ENCODE assay signal across 17 cellular contexts in genomic region chr22:30880847-30881246, GRCh38.
"Had no signal": no experiment of that assay in that cellular context is flagged by ENCODE, and none has a peak within 500 bp of the region (broad histone marks: within the 10 kb centered on the region; RNA-seq: fewer than 3 reads in every experiment).

No MANE protein-coding gene starts in this region.

- H3K27me3 Mint-ChIP-seq: activated naive CD4-positive, alpha-beta T cell treated with anti-CD3 and anti-CD28 coated beads, Interleukin-2, amount 50 U/mL, for 24 hours; dendritic cell treated with granulocyte-macrophage colony-stimulating factor and Interleukin-4, amounts not matched to agents 40 ng/mL and 50 ng/mL, for 4 days; type B pancreatic cell had no signal

- H3K27me3 ChIP-seq: breast epithelium, esophagus squamous epithelium, right lobe of liver, testis had no signal

- ATAC-seq: activated T-cell treated with anti-CD3 and anti-CD28 coated beads, Interleukin-2, amount 50 U/mL, for 72 hours; left colon; psoas muscle; stimulated activated memory B cell treated with anti-CD40 and anti-IgM and Interleukin-4, amounts not matched to agents 10 μg/mL and 1 μg/mL and 100 μg/mL, for 72 hours had no signal

- H3K4me3 Mint-ChIP-seq: activated naive CD4-positive, alpha-beta T cell treated with anti-CD3 and anti-CD28 coated beads, Interleukin-2, amount 50 U/mL, for 24 hours; activated T-cell treated with anti-CD3 and anti-CD28 coated beads, Interleukin-2, amount 50 U/mL, for 72 hours; dendritic cell treated with granulocyte-macrophage colony-stimulating factor and Interleukin-4, amounts not matched to agents 40 ng/mL and 50 ng/mL, for 4 days; stimulated activated memory B cell treated with anti-CD40 and anti-IgM and Interleukin-4, amounts not matched to agents 10 μg/mL and 1 μg/mL and 100 μg/mL, for 72 hours had no signal

- H3K27ac ChIP-seq: breast epithelium, esophagus squamous epithelium, psoas muscle, right lobe of liver, testis had no signal

- H3K4me3 ChIP-seq: breast epithelium, esophagus squamous epithelium, psoas muscle, right lobe of liver, testis had no signal

- DNase-seq: activated CD4-positive, alpha-beta T cell treated with anti-CD3 and anti-CD28 coated beads for 1 hour; activated CD4-positive, alpha-beta T cell treated with anti-CD3 and anti-CD28 coated beads, Interleukin-2, amount 50 U/mL, for 4 hours; activated gamma-delta T cell; activated T-cell treated with anti-CD3 and anti-CD28 coated beads, Interleukin-2, amount 50 U/mL, for 72 hours; effector CD8-positive, alpha-beta T cell; esophagus squamous epithelium; midbrain; stimulated activated CD4-positive, alpha-beta T cell treated with anti-CD3 and anti-CD28 coated beads, Interleukin-4, amount 100 ng/mL, for 24 hours had no signal

- H3K4me1 ChIP-seq: breast epithelium had no signal

- H3K9me3 Mint-ChIP-seq: activated naive CD4-positive, alpha-beta T cell treated with anti-CD3 and anti-CD28 coated beads, Interleukin-2, amount 50 U/mL, for 24 hours; activated T-cell treated with anti-CD3 and anti-CD28 coated beads, Interleukin-2, amount 50 U/mL, for 72 hours; dendritic cell treated with granulocyte-macrophage colony-stimulating factor and Interleukin-4, amounts not matched to agents 40 ng/mL and 50 ng/mL, for 4 days; stimulated activated memory B cell treated with anti-CD40 and anti-IgM and Interleukin-4, amounts not matched to agents 10 μg/mL and 1 μg/mL and 100 μg/mL, for 72 hours; type B pancreatic cell had no signal

- H3K36me3 ChIP-seq: breast epithelium, esophagus squamous epithelium, right lobe of liver had no signal

- H3K27ac Mint-ChIP-seq: activated naive CD4-positive, alpha-beta T cell treated with anti-CD3 and anti-CD28 coated beads, Interleukin-2, amount 50 U/mL, for 24 hours; activated T-cell treated with anti-CD3 and anti-CD28 coated beads, Interleukin-2, amount 50 U/mL, for 72 hours; dendritic cell treated with granulocyte-macrophage colony-stimulating factor and Interleukin-4, amounts not matched to agents 40 ng/mL and 50 ng/mL, for 4 days; stimulated activated memory B cell treated with anti-CD40 and anti-IgM and Interleukin-4, amounts not matched to agents 10 μg/mL and 1 μg/mL and 100 μg/mL, for 72 hours had no signal

- H3K4me1 Mint-ChIP-seq: activated naive CD4-positive, alpha-beta T cell treated with anti-CD3 and anti-CD28 coated beads, Interleukin-2, amount 50 U/mL, for 24 hours had no signal

- H3K36me3 Mint-ChIP-seq: activated naive CD4-positive, alpha-beta T cell treated with anti-CD3 and anti-CD28 coated beads, Interleukin-2, amount 50 U/mL, for 24 hours; stimulated activated memory B cell treated with anti-CD40 and anti-IgM and Interleukin-4, amounts not matched to agents 10 μg/mL and 1 μg/mL and 100 μg/mL, for 72 hours; type B pancreatic cell had no signal

- H3K9me3 ChIP-seq: breast epithelium, esophagus squamous epithelium, psoas muscle, right lobe of liver, testis had no signal
